Comparison of ENCODE assay signal across 14 cellular contexts in genomic region chr3:37992271-37993066, GRCh38. TPM values are rescaled to one million over a fixed set of nuclear protein-coding genes. Genes with fewer than 3 reads are reported as not detected.
A peak's percentile ranks its signal among the peaks of the same experiment; 100 is the strongest.
DNase-seq lines count a peak whose midpoint lies in the region; ATAC-seq lines count a peak whose summit lies in the region.
"Had no signal": no experiment of that assay in that cellular context is flagged by ENCODE, and none has a peak within 500 bp of the region (broad histone marks: within the 10 kb centered on the region; RNA-seq: fewer than 3 reads in every experiment).

No MANE protein-coding gene starts in this region.

- no peaks in the 10 kb centered on the region for H3K9me3 Mint-ChIP-seq in CD4-positive, CD25-positive, alpha-beta regulatory T cell
- no peaks in the 10 kb centered on the region for H3K9me3 Mint-ChIP-seq in IgD-negative memory B cell
- peaks cover 0 to 2% (median 0%) of the 10 kb centered on the region in 7 donors for H3K9me3 Mint-ChIP-seq in naive B cell

- H3K36me3 Mint-ChIP-seq in CD4-positive, CD25-positive, alpha-beta regulatory T cell, result peaks cover 9% of the 10 kb centered on the region
- H3K36me3 Mint-ChIP-seq in IgD-negative memory B cell (peaks cover 5% of the 10 kb centered on the region), naive B cell (peaks cover 8 to 10% of the 10 kb centered on the region in 2 donors)

- H3K27me3 Mint-ChIP-seq in CD4-positive, CD25-positive, alpha-beta regulatory T cell, result no peaks in the 10 kb centered on the region
- H3K27me3 Mint-ChIP-seq in IgD-negative memory B cell (no peaks in the 10 kb centered on the region), naive B cell (peaks cover 0 to 6% (median 0%) of the 10 kb centered on the region in 3 donors)

- H3K36me3 ChIP-seq in CD4-positive, CD25-positive, alpha-beta regulatory T cell (ENCODE audit: control insufficient read depth, insufficient read depth, low read length), result peaks cover 2% of the 10 kb centered on the region
- peaks cover 16 to 17% of the 10 kb centered on the region in 2 donors for H3K36me3 ChIP-seq in duodenal mucosa (ENCODE audit: control insufficient read depth in 1 of 2, insufficient read depth in 2 of 2, low read length in 2 of 2)
- H3K36me3 ChIP-seq: uterus had no signal

- no peak overlapping the region for H3K4me3 ChIP-seq in CD4-positive, CD25-positive, alpha-beta regulatory T cell (ENCODE audit: low read depth, low read length)
- peak overlapping the region; percentile 81 to 87 for H3K4me3 ChIP-seq in duodenal mucosa (ENCODE audit: low read depth in 1 of 2, low read length in 2 of 2)
- H3K4me3 ChIP-seq: uterus had no signal

- H3K4me1 Mint-ChIP-seq in CD4-positive, CD25-positive, alpha-beta regulatory T cell, result peaks cover 8 to 47% (median 29%) of the 10 kb centered on the region in 4 donors
- H3K4me1 Mint-ChIP-seq in IgD-negative memory B cell, result peaks cover 24 to 29% (median 29%) of the 10 kb centered on the region in 3 donors
- H3K4me1 Mint-ChIP-seq in naive B cell, result peaks cover 38 to 46% (median 39%) of the 10 kb centered on the region in 3 donors

- H3K9ac ChIP-seq in duodenal mucosa (ENCODE audit: low read depth in 1 of 2, low read length in 2 of 2), result peak overlapping the region; percentile 90 to 99

- peak overlapping the region; percentile 74 to 97 (median 79) for H3K27ac Mint-ChIP-seq in CD4-positive, CD25-positive, alpha-beta regulatory T cell
- peak overlapping the region in 1 of 3 donors; percentile 98 for H3K27ac Mint-ChIP-seq in IgD-negative memory B cell
- peak overlapping the region in 1 of 6 donors; percentile 74 for H3K27ac Mint-ChIP-seq in naive B cell

- H3K27me3 ChIP-seq in CD4-positive, CD25-positive, alpha-beta regulatory T cell (ENCODE audit: control insufficient read depth, insufficient read depth, low read length), result no peaks in the 10 kb centered on the region
- H3K27me3 ChIP-seq in duodenal mucosa (ENCODE audit: control insufficient read depth in 1 of 2, insufficient read depth in 2 of 2, low read length in 2 of 2), result no peaks in the 10 kb centered on the region
- H3K27me3 ChIP-seq: uterus had no signal

- no peak for DNase-seq in CD4-positive, CD25-positive, alpha-beta regulatory T cell
- no peak for DNase-seq in naive B cell
- DNase-seq in activated CD4-positive, CD25-positive, alpha-beta regulatory T cell treated with anti-CD3 and anti-CD28 coated beads, Interleukin-2, amount 50 U/mL, for 72 hours, result no peak
- DNase-seq in NCI-H748 (lab: John Stamatoyannopoulos, UW; ENCODE audit: unreplicated experiment), result no peak
- no peak for DNase-seq in germinal center (ENCODE audit: low spot score)
- DNase-seq: activated effector memory CD4-positive, alpha-beta T cell treated with anti-CD3 and anti-CD28 coated beads, Interleukin-2, amount 50 U/mL, for 16 hours; cortex of kidney; OCI-M1; T1000 had no signal

- H3K9me3 ChIP-seq in CD4-positive, CD25-positive, alpha-beta regulatory T cell (ENCODE audit: control insufficient read depth in 2 of 2, low read length in 2 of 2), result no peaks in the 10 kb centered on the region
- no peaks in the 10 kb centered on the region for H3K9me3 ChIP-seq in duodenal mucosa (ENCODE audit: control insufficient read depth in 1 of 2, low read length in 2 of 2)
- H3K9me3 ChIP-seq: uterus had no signal

- ATAC-seq in CD4-positive, CD25-positive, alpha-beta regulatory T cell (ENCODE audit: low read depth in 2 of 2), result no peak
- ATAC-seq in naive B cell (ENCODE audit: low read depth in 2 of 2) (no peak), HG02759 (IDR thresholded peaks at IDR 0.05; ENCODE audit: unreplicated experiment) (no peak)

- peaks cover 42% of the 10 kb centered on the region for H3K4me1 ChIP-seq in CD4-positive, CD25-positive, alpha-beta regulatory T cell (ENCODE audit: control insufficient read depth, insufficient read depth, low read length, poor library complexity, severe bottlenecking)
- peaks cover 63 to 68% of the 10 kb centered on the region in 2 donors for H3K4me1 ChIP-seq in duodenal mucosa (ENCODE audit: control insufficient read depth in 1 of 2, insufficient read depth in 2 of 2, low read length in 2 of 2)

- no peak overlapping the region for H3K27ac ChIP-seq in CD4-positive, CD25-positive, alpha-beta regulatory T cell (ENCODE audit: insufficient read depth, low read length, poor library complexity, severe bottlenecking)
- peak overlapping the region; percentile 91 for H3K27ac ChIP-seq in duodenal mucosa (ENCODE audit: low read depth, low read length)

- peak overlapping the region; percentile 12 to 96 (median 90) for H3K4me3 Mint-ChIP-seq in CD4-positive, CD25-positive, alpha-beta regulatory T cell
- H3K4me3 Mint-ChIP-seq in IgD-negative memory B cell (peak overlapping the region; percentile 52 to 99 (median 95)), naive B cell (peak overlapping the region; percentile 92 to 97 (median 96))

RNA-seq across cellular contexts. Expression of gene VILL, which starts 1.9 kb away (rescaled TPM):
- total RNA-seq in CD4-positive, CD25-positive, alpha-beta regulatory T cell, result 24.0 TPM
- 10 to 100 TPM in 3 of 4 donors, 1 to 10 TPM in 1; 9.0 to 15.5 (median 12.4) TPM for polyA plus RNA-seq in CD4-positive, CD25-positive, alpha-beta regulatory T cell
- polyA plus RNA-seq in IgD-negative memory B cell, result 14.9 TPM
- polyA plus RNA-seq in naive B cell (ENCODE audit: low read depth in 6 of 6), result 10 to 100 TPM in 4 of 6 donors, 1 to 10 TPM in 2; 8.4 to 17.8 (median 11.8) TPM

RNA-seq across cellular contexts. Expression of gene PLCD1, which starts 37.0 kb away (rescaled TPM):
- 47.5 TPM for total RNA-seq in CD4-positive, CD25-positive, alpha-beta regulatory T cell
- 10 to 100 TPM; 26.2 to 32.5 (median 28.6) TPM for polyA plus RNA-seq in CD4-positive, CD25-positive, alpha-beta regulatory T cell
- polyA plus RNA-seq in IgD-negative memory B cell, result 4.6 TPM
- polyA plus RNA-seq in naive B cell (ENCODE audit: low read depth in 6 of 6), result 1 to 10 TPM in 5 of 6 donors, not detected in 1; 1.9 to 4.1 (median 2.6) TPM

RNA-seq across cellular contexts. Expression of gene DLEC1, which starts 46.5 kb away (rescaled TPM):
- total RNA-seq in CD4-positive, CD25-positive, alpha-beta regulatory T cell, result 4.9 TPM
- under 1 TPM; 0.09 to 0.65 (median 0.50) TPM for polyA plus RNA-seq in CD4-positive, CD25-positive, alpha-beta regulatory T cell
- polyA plus RNA-seq in IgD-negative memory B cell, result 0.28 TPM
- polyA plus RNA-seq in naive B cell (ENCODE audit: low read depth in 6 of 6), result under 1 TPM in 4 of 6 donors, not detected in 2; 0.09 to 0.50 (median 0.30) TPM
- total RNA-seq: glomerular endothelial cell had no signal
